Comparison of ENCODE assay signal across 16 cellular contexts in genomic region chr1:115277276-115277675, GRCh38.
A peak's percentile ranks its signal among the peaks of the same experiment; 100 is the strongest.
DNase-seq lines count a peak whose midpoint lies in the region; ATAC-seq and TF ChIP-seq lines count a peak whose summit lies in the region.
"Had no signal": no experiment of that assay in that cellular context is flagged by ENCODE, and none has a peak within 500 bp of the region (broad histone marks: within the 10 kb centered on the region; RNA-seq: fewer than 3 reads in every experiment).

No MANE protein-coding gene starts in this region.

- no peaks in the 10 kb centered on the region for H3K36me3 ChIP-seq in adrenal gland (replicated peaks in 1 of 2)
- H3K36me3 ChIP-seq: breast epithelium, upper lobe of right lung had no signal

- intact Hi-C loops in adrenal gland (cut with DNase I): no loop called here

- H3K36me3 Mint-ChIP-seq in activated naive CD8-positive, alpha-beta T cell treated with anti-CD3 and anti-CD28 coated beads, Interleukin-2, amount 50 U/mL, for 24 hours (ENCODE audit: low read depth): no peaks in the 10 kb centered on the region
- H3K36me3 Mint-ChIP-seq: CD4-positive, alpha-beta memory T cell had no signal

- DNase-seq in AG20443 (ENCODE audit: low spot score): peak; percentile 63
- DNase-seq in HCEC 1CT: peak; percentile 52
- no peak for DNase-seq in activated naive CD8-positive, alpha-beta T cell treated with anti-CD3 and anti-CD28 coated beads, Interleukin-2, amount 50 U/mL, for 24 hours
- peak; percentile 31 for DNase-seq in kidney glomerular epithelial cell (lab: John Stamatoyannopoulos, UW)
- no peak for DNase-seq in hepatic stellate cell (ENCODE audit: low spot score)
- DNase-seq in adrenal gland: no peak
- DNase-seq: activated CD4-positive, alpha-beta T cell treated with anti-CD3 and anti-CD28 coated beads, Interleukin-2, amount 10 ng/mL, durations not matched to agents 24 days and 14 days; CD4-positive, alpha-beta memory T cell; effector memory CD4-positive, alpha-beta T cell; head of caudate nucleus; left colon; NCI-H1417; T-helper 1 cell; upper lobe of right lung had no signal

- H3K27me3 ChIP-seq in adrenal gland: no peaks in the 10 kb centered on the region
- H3K27me3 ChIP-seq: breast epithelium, upper lobe of right lung had no signal

- WGBS in adrenal gland, 4 donors: 58 to 79% (median 71%) methylated on average over 2 of the region's 2 CpGs

- H3K4me3 Mint-ChIP-seq in activated naive CD8-positive, alpha-beta T cell treated with anti-CD3 and anti-CD28 coated beads, Interleukin-2, amount 50 U/mL, for 24 hours: no peak overlapping the region
- H3K4me3 Mint-ChIP-seq: activated CD4-positive, alpha-beta T cell treated with anti-CD3 and anti-CD28 coated beads, Interleukin-2, amount 10 ng/mL, durations not matched to agents 24 days and 14 days; CD4-positive, alpha-beta memory T cell had no signal

- H3K27ac Mint-ChIP-seq in activated naive CD8-positive, alpha-beta T cell treated with anti-CD3 and anti-CD28 coated beads, Interleukin-2, amount 50 U/mL, for 24 hours: peak overlapping the region; percentile 13
- H3K27ac Mint-ChIP-seq: activated CD4-positive, alpha-beta T cell treated with anti-CD3 and anti-CD28 coated beads, Interleukin-2, amount 10 ng/mL, durations not matched to agents 24 days and 14 days; CD4-positive, alpha-beta memory T cell had no signal

- H3K9me3 Mint-ChIP-seq in activated naive CD8-positive, alpha-beta T cell treated with anti-CD3 and anti-CD28 coated beads, Interleukin-2, amount 50 U/mL, for 24 hours: peaks cover 6% of the 10 kb centered on the region
- H3K9me3 Mint-ChIP-seq: activated CD4-positive, alpha-beta T cell treated with anti-CD3 and anti-CD28 coated beads, Interleukin-2, amount 10 ng/mL, durations not matched to agents 24 days and 14 days had no signal

- H3K4me1 Mint-ChIP-seq in activated naive CD8-positive, alpha-beta T cell treated with anti-CD3 and anti-CD28 coated beads, Interleukin-2, amount 50 U/mL, for 24 hours: peaks cover 5% of the 10 kb centered on the region
- H3K4me1 Mint-ChIP-seq: activated CD4-positive, alpha-beta T cell treated with anti-CD3 and anti-CD28 coated beads, Interleukin-2, amount 10 ng/mL, durations not matched to agents 24 days and 14 days had no signal

- peak; percentile 85 for ATAC-seq in activated naive CD8-positive, alpha-beta T cell treated with anti-CD3 and anti-CD28 coated beads, Interleukin-2, amount 50 U/mL, for 24 hours
- no peak for ATAC-seq in GM19324 (IDR thresholded peaks at IDR 0.05; ENCODE audit: low FRiP score, unreplicated experiment)
- ATAC-seq: left colon, upper lobe of right lung had no signal

- H3K27ac ChIP-seq in adrenal gland: no peak overlapping the region
- H3K27ac ChIP-seq: breast epithelium, upper lobe of right lung had no signal

- no peak overlapping the region for H3K4me3 ChIP-seq in adrenal gland
- H3K4me3 ChIP-seq: breast epithelium, upper lobe of right lung had no signal

- TF ChIP-seq POLR2A in adrenal gland (IDR thresholded peaks at IDR 0.05): no peak

- no peaks in the 10 kb centered on the region for H3K4me1 ChIP-seq in adrenal gland (replicated peaks in 1 of 2)
- H3K4me1 ChIP-seq: breast epithelium, upper lobe of right lung had no signal

- no peak for TF ChIP-seq CTCF in adrenal gland (IDR thresholded peaks at IDR 0.05)

- H3K9me3 ChIP-seq in adrenal gland (replicated peaks in 1 of 3): no peaks in the 10 kb centered on the region
- H3K9me3 ChIP-seq: upper lobe of right lung had no signal

- no peaks in the 10 kb centered on the region for H3K27me3 Mint-ChIP-seq in activated naive CD8-positive, alpha-beta T cell treated with anti-CD3 and anti-CD28 coated beads, Interleukin-2, amount 50 U/mL, for 24 hours
- H3K27me3 Mint-ChIP-seq: activated CD4-positive, alpha-beta T cell treated with anti-CD3 and anti-CD28 coated beads, Interleukin-2, amount 10 ng/mL, durations not matched to agents 24 days and 14 days had no signal

Comparison
In these comparisons a context has a peak if more than half of its experiments do, and no peak if none do; other contexts are left out.
1. DNase-seq: peak in AG20443 (single experiment), HCEC 1CT (single experiment) and kidney glomerular epithelial cell (single experiment); none in activated naive CD8-positive, alpha-beta T cell treated with anti-CD3 and anti-CD28 coated beads, Interleukin-2, amount 50 U/mL, for 24 hours (single experiment), hepatic stellate cell (single experiment) and adrenal gland (0 of 7).